Comparison of ENCODE assay signal across 18 cellular contexts in the genomic region with DNA sequence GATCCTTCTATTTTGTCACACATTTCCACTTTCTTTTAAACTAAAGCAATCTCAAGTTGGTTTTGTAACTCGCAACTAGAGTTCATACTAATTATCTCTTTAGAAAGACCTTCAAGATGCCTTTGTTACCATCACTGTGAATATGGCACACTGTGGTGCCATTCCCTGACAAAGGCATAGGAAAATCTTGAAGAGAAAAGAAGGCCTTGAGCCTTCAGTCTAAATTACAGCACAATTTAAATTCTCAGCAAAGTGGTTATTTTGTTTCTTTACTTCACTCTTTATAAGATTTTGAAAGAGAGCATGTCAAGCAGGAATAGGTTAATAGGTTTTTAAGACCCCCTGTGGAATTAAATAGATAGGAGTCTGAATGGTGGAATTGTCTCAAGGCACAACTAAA.
DNase-seq lines count a peak whose midpoint lies in the region; ATAC-seq and TF ChIP-seq lines count a peak whose summit lies in the region.
"Had no signal": no experiment of that assay in that cellular context is flagged by ENCODE, and none has a peak within 500 bp of the region (broad histone marks: within the 10 kb centered on the region; RNA-seq: fewer than 3 reads in every experiment).

No MANE protein-coding gene starts in this region.

- no peak for TF ChIP-seq CTCF in SK-N-SH (IDR thresholded peaks at IDR 0.05)
- no peak for TF ChIP-seq CTCF in endodermal cell (conservative IDR thresholded peaks at IDR 0.05)
- no peak for TF ChIP-seq CTCF in activated CD8-positive, alpha-beta T cell treated with anti-CD3 and anti-CD28 coated beads for 36 hours (IDR thresholded peaks at IDR 0.05)

- no peak overlapping the region for H3K23ac ChIP-seq in neuronal stem cell (ENCODE audit: low read depth, low read length, poor library complexity)

- no peaks in the 10 kb centered on the region for H3K9me2 ChIP-seq in SK-N-SH

- no peak overlapping the region for H3K18ac ChIP-seq in neuronal stem cell (ENCODE audit: low read length)

- no peak overlapping the region for H3K14ac ChIP-seq in neuronal stem cell (ENCODE audit: low read length)

- no peaks in the 10 kb centered on the region for H4K20me1 ChIP-seq in SK-N-SH (ENCODE audit: insufficient read depth)

- H3K4me3 ChIP-seq in SK-N-SH (ENCODE audit: low read depth in 2 of 2, low read length in 1 of 2), result no peak overlapping the region
- H3K4me3 ChIP-seq in endodermal cell (ENCODE audit: low read length), result no peak overlapping the region
- no peak overlapping the region for H3K4me3 ChIP-seq in neuronal stem cell (ENCODE audit: low read length in 2 of 2)
- H3K4me3 ChIP-seq: A549, GM23248 had no signal

- no peak overlapping the region for H4K8ac ChIP-seq in neuronal stem cell (ENCODE audit: low read depth, low read length)

- H3K9me3 ChIP-seq in SK-N-SH, result peaks cover 4% of the 10 kb centered on the region; the same call in 1 of the 2 replicates
- H3K9me3 ChIP-seq in endodermal cell (ENCODE audit: control insufficient read depth, low read length), result peaks cover 2% of the 10 kb centered on the region
- H3K9me3 ChIP-seq in neuronal stem cell (replicated peaks in 1 of 2; ENCODE audit: control insufficient read depth in 2 of 2, insufficient read depth in 1 of 2, low read depth in 1 of 2, low read length in 2 of 2), result peaks cover 0 to under 1% of the 10 kb centered on the region in 2 donors

- no peak overlapping the region for H4K91ac ChIP-seq in neuronal stem cell (ENCODE audit: low read depth, low read length, poor library complexity)

- H2AK5ac ChIP-seq in neuronal stem cell (ENCODE audit: low read depth, low read length), result no peak overlapping the region

- H3K4me1 Mint-ChIP-seq in endodermal cell, result peaks cover 9% of the 10 kb centered on the region
- H3K4me1 Mint-ChIP-seq in activated CD8-positive, alpha-beta T cell treated with anti-CD3 and anti-CD28 coated beads for 36 hours (ENCODE audit: low read depth), result no peaks in the 10 kb centered on the region

- H3K27ac Mint-ChIP-seq in endodermal cell, result no peak overlapping the region
- no peak overlapping the region for H3K27ac Mint-ChIP-seq in activated CD8-positive, alpha-beta T cell treated with anti-CD3 and anti-CD28 coated beads for 36 hours
- H3K27ac Mint-ChIP-seq: CD4-positive, alpha-beta memory T cell had no signal

- H2BK12ac ChIP-seq in neuronal stem cell (ENCODE audit: low read length), result no peak overlapping the region

- H3K9me3 Mint-ChIP-seq in endodermal cell, result peaks cover 6% of the 10 kb centered on the region
- peaks cover 3% of the 10 kb centered on the region for H3K9me3 Mint-ChIP-seq in activated CD8-positive, alpha-beta T cell treated with anti-CD3 and anti-CD28 coated beads for 36 hours

- H3K27ac ChIP-seq in SK-N-SH (ENCODE audit: low read depth in 2 of 2, low read length in 1 of 2) (no peak overlapping the region), endodermal cell (ENCODE audit: low read depth, low read length) (peak overlapping the region; percentile 50), neuronal stem cell (replicated peaks; ENCODE audit: low read length) (no peak overlapping the region)
- H3K27ac ChIP-seq: A549, GM23248 had no signal

- H3K79me1 ChIP-seq in neuronal stem cell (ENCODE audit: low read depth, low read length), result no peaks in the 10 kb centered on the region

- no peak for TF ChIP-seq RAD21 in SK-N-SH (IDR thresholded peaks at IDR 0.05; ENCODE audit: low read length)

- 100% methylated on average over 1 of the region's 1 CpG for WGBS in SK-N-SH (ENCODE audit: low lambda C conversion rate)
- WGBS in endodermal cell (ENCODE audit: insufficient coverage in 1 of 2, insufficient read length in 1 of 2), 2 experiments, result 80% methylated on average over 1 of the region's 1 CpG; no CpG with 5 or more reads in 1 of the 2 experiments
- no CpG with 5 or more reads among the region's 1 CpG for WGBS in neuronal stem cell (ENCODE audit: extremely low coverage in 2 of 2, insufficient read length in 2 of 2, insufficient replicate concordance in 1 of 2), 2 donors

- H3K36me3 Mint-ChIP-seq in endodermal cell (ENCODE audit: low read depth), result peaks cover 2% of the 10 kb centered on the region
- peaks cover 3% of the 10 kb centered on the region for H3K36me3 Mint-ChIP-seq in activated CD8-positive, alpha-beta T cell treated with anti-CD3 and anti-CD28 coated beads for 36 hours (ENCODE audit: low read depth)

- H3K27me3 Mint-ChIP-seq in endodermal cell (ENCODE audit: insufficient read depth), result peaks cover 13% of the 10 kb centered on the region
- peaks cover 4% of the 10 kb centered on the region for H3K27me3 Mint-ChIP-seq in activated CD8-positive, alpha-beta T cell treated with anti-CD3 and anti-CD28 coated beads for 36 hours
- H3K27me3 Mint-ChIP-seq: CD4-positive, alpha-beta memory T cell had no signal

- no peak for TF ChIP-seq EP300 in SK-N-SH (IDR thresholded peaks at IDR 0.05; ENCODE audit: borderline replicate concordance in 1 of 2, low read depth in 1 of 2, low read length in 1 of 2)

- H3K4ac ChIP-seq in neuronal stem cell (ENCODE audit: low read length), result no peak overlapping the region

- 0 out of 2 replicates have a peak overlapping the region, but pooled peaks have one; percentile 35 for H2AFZ ChIP-seq in SK-N-SH (ENCODE audit: low read depth)
- H2AFZ ChIP-seq in neuronal stem cell (ENCODE audit: low read length), result no peak overlapping the region
- H2AFZ ChIP-seq: GM23248 had no signal

- no peak overlapping the region for H3K4me3 Mint-ChIP-seq in endodermal cell
- H3K4me3 Mint-ChIP-seq in activated CD8-positive, alpha-beta T cell treated with anti-CD3 and anti-CD28 coated beads for 36 hours, result no peak overlapping the region
- H3K4me3 Mint-ChIP-seq: CD4-positive, alpha-beta memory T cell had no signal

- CTCF ChIA-PET in SK-N-SH (lab: Yijun Ruan, JAX), result no interaction called here
- CTCF ChIA-PET in activated CD8-positive, alpha-beta T cell treated with anti-CD3 and anti-CD28 coated beads for 36 hours (lab: Charles Lee), result no interaction called here

- intact Hi-C loops in activated CD8-positive, alpha-beta T cell treated with anti-CD3 and anti-CD28 coated beads for 36 hours (cut with micrococcal nuclease), result no loop called here

- DNase-seq in SK-N-SH (no peak), NCI-H2227 (lab: John Stamatoyannopoulos, UW; ENCODE audit: unreplicated experiment) (peak; percentile 26), endodermal cell (no peak), neuronal stem cell (ENCODE audit: low spot score) (peak; percentile 24), germinal center (ENCODE audit: low spot score) (no peak)
- no peak for DNase-seq in activated CD8-positive, alpha-beta T cell treated with anti-CD3 and anti-CD28 coated beads for 36 hours
- DNase-seq: 8988T; C1 segment of cervical spinal cord; Caco-2; CD4-positive, alpha-beta memory T cell; DMS153; DND-41; GM23248; H7 had no signal

- no peak overlapping the region for H2BK15ac ChIP-seq in neuronal stem cell (ENCODE audit: low read length)

- ATAC-seq in SK-N-SH treated with all-trans-retinoic acid at 6 μM for 48 hours (no peak), GM18868 (IDR thresholded peaks at IDR 0.05; ENCODE audit: unreplicated experiment) (no peak)
- ATAC-seq in activated CD8-positive, alpha-beta T cell treated with anti-CD3 and anti-CD28 coated beads for 36 hours, result no peak
- ATAC-seq: A549, HCT116 had no signal

- H2BK5ac ChIP-seq in neuronal stem cell (ENCODE audit: low read length), result no peak overlapping the region

- H3K79me2 ChIP-seq in SK-N-SH (ENCODE audit: insufficient read depth), result no peaks in the 10 kb centered on the region

- no peak overlapping the region for H3K9ac ChIP-seq in SK-N-SH
- H3K9ac ChIP-seq in endodermal cell (ENCODE audit: extremely low read depth, low read length, poor library complexity, severe bottlenecking), result no peak overlapping the region
- no peak overlapping the region for H3K9ac ChIP-seq in neuronal stem cell (ENCODE audit: low read depth, low read length, poor library complexity)
- H3K9ac ChIP-seq: GM23248 had no signal

- H3K4me2 ChIP-seq in SK-N-SH (no peak overlapping the region), neuronal stem cell (ENCODE audit: insufficient read depth, low read length, poor library complexity, severe bottlenecking) (no peak overlapping the region)
- H3K4me2 ChIP-seq: A549 had no signal

- no peaks in the 10 kb centered on the region for H3K4me1 ChIP-seq in SK-N-SH (ENCODE audit: control insufficient read depth in 1 of 2, insufficient read depth in 2 of 2, low read depth in 1 of 2, low read length in 1 of 2)
- H3K4me1 ChIP-seq in endodermal cell (ENCODE audit: control insufficient read depth, insufficient read depth, low read length), result peaks cover 2% of the 10 kb centered on the region
- H3K4me1 ChIP-seq in neuronal stem cell (ENCODE audit: control insufficient read depth in 2 of 2, insufficient read depth in 1 of 2, low read depth in 1 of 2, low read length in 2 of 2), result peaks cover 0 to 7% of the 10 kb centered on the region in 2 donors
- H3K4me1 ChIP-seq: A549, Caco-2 had no signal

- H2BK120ac ChIP-seq in neuronal stem cell (ENCODE audit: low read depth, low read length), result no peak overlapping the region

- no peaks in the 10 kb centered on the region for H3F3A ChIP-seq in SK-N-SH (replicated peaks; ENCODE audit: insufficient read depth)

- H3K36me3 ChIP-seq in SK-N-SH (replicated peaks in 1 of 2; ENCODE audit: control insufficient read depth in 1 of 2, insufficient read depth in 2 of 2, low read length in 1 of 2) (no peaks in the 10 kb centered on the region), endodermal cell (ENCODE audit: control insufficient read depth, insufficient read depth, low read length) (no peaks in the 10 kb centered on the region), neuronal stem cell (replicated peaks in 1 of 2; ENCODE audit: control insufficient read depth in 2 of 2, insufficient read depth in 2 of 2, low read length in 2 of 2) (no peaks in the 10 kb centered on the region)

- H3K27me3 ChIP-seq in SK-N-SH (ENCODE audit: insufficient read depth) (no peaks in the 10 kb centered on the region), endodermal cell (ENCODE audit: control insufficient read depth, insufficient read depth, low read length, poor library complexity, severe bottlenecking) (no peaks in the 10 kb centered on the region), neuronal stem cell (ENCODE audit: control insufficient read depth in 3 of 3, insufficient read depth in 3 of 3, low read depth in 1 of 3, low read length in 3 of 3) (peaks cover 0 to 4% (median 0%) of the 10 kb centered on the region in 3 experiments)

- POLR2A ChIA-PET in SK-N-SH (lab: Yijun Ruan, JAX), result no interaction called here
- POLR2A ChIA-PET in activated CD8-positive, alpha-beta T cell treated with anti-CD3 and anti-CD28 coated beads for 36 hours (lab: Charles Lee), result no interaction called here

TF ChIP-seq in SK-N-SH, 30 proteins besides CTCF, POLR2A, EP300 and RAD21 (continues in another document):
- no peak for TF ChIP-seq GATA2 (CRISPR knock-in tag; IDR thresholded peaks at IDR 0.05)
- no peak for TF ChIP-seq SIN3A (IDR thresholded peaks at IDR 0.05; ENCODE audit: borderline replicate concordance, low read depth, low read length)
- TF ChIP-seq TEAD4 (IDR thresholded peaks at IDR 0.05; ENCODE audit: borderline replicate concordance, insufficient read depth), result no peak

TF ChIP-seq in SK-N-SH treated with all-trans-retinoic acid at 6 μM for 48 hours, 23 proteins besides CTCF, POLR2A, EP300 and RAD21 (continues in another document):
- TF ChIP-seq ZFP3 (CRISPR knock-in tag; IDR thresholded peaks at IDR 0.05) (no peak), SNAI2 (CRISPR knock-in tag; IDR thresholded peaks at IDR 0.05) (no peak)

Comparison
In these comparisons a context has a peak if more than half of its experiments do, and no peak if none do; other contexts are left out.
1. DNase-seq: peak in NCI-H2227 (single experiment) and neuronal stem cell (single experiment); none in SK-N-SH (single experiment), endodermal cell (single experiment), activated CD8-positive, alpha-beta T cell treated with anti-CD3 and anti-CD28 coated beads for 36 hours (single experiment) and germinal center (single experiment).